ENCODE assay signal across 9 cellular contexts in genomic region chr18:68241881-68242280, GRCh38.
"Had no signal": no experiment of that assay in that cellular context is flagged by ENCODE, and none has a peak within 500 bp of the region (broad histone marks: within the 10 kb centered on the region; RNA-seq: fewer than 3 reads in every experiment).

No MANE protein-coding gene starts in this region.

- H2AFZ ChIP-seq: GM23248 had no signal

- H3K4me3 ChIP-seq: GM23248, HAP-1 had no signal

- DNase-seq: GOT3, H7, HFFc6, KBM-7 had no signal

- H3K4me1 ChIP-seq: HAP-1 had no signal

- H3K9ac ChIP-seq: GM23248, KMS-11 had no signal

- FAIRE-seq: HTR-8/SVneo had no signal

- H3K9me3 ChIP-seq: HAP-1 had no signal

- H3K4me2 ChIP-seq: KMS-11 had no signal

- ATAC-seq: HCT116 had no signal

- H3K27ac ChIP-seq: GM23248, KMS-11 had no signal

- H3K36me3 ChIP-seq: HAP-1 had no signal
